ENCODE assay signal across 25 cellular contexts in genomic region chr9:120636194-120636957, GRCh38.
"Had no signal": no experiment of that assay in that cellular context is flagged by ENCODE, and none has a peak within 500 bp of the region (broad histone marks: within the 10 kb centered on the region; RNA-seq: fewer than 3 reads in every experiment).

No MANE protein-coding gene starts in this region.

- H3K4me3 ChIP-seq: hepatocyte, left ventricle myocardium inferior, lung, neural progenitor cell, ovary, right atrium auricular region, sigmoid colon, spleen, suprapubic skin, thoracic aorta, tibial artery, upper lobe of right lung had no signal

- H2AFZ ChIP-seq: hepatocyte, neural progenitor cell had no signal

- H3K27me3 Mint-ChIP-seq: naive B cell; progenitor cell of endocrine pancreas; stimulated activated naive CD8-positive, alpha-beta T cell treated with anti-CD3 and anti-CD28 coated beads, Interleukin-15, Interleukin-2, amounts not matched to agents 100 ng/mL and 50 ng/mL, for 24 hours had no signal

- H3K4me1 Mint-ChIP-seq: mesothelial cell of epicardium; naive B cell; nephron progenitor cell; neural progenitor cell; stimulated activated effector memory CD8-positive, alpha-beta T cell treated with anti-CD3 and anti-CD28 coated beads, Interleukin-12 subunit alpha, Interleukin-12 subunit beta, amount 100 ng/mL, for 72 hours had no signal

- H3K4me2 ChIP-seq: hepatocyte, neural progenitor cell had no signal

- H3K9me3 ChIP-seq: ovary, sigmoid colon, suprapubic skin, thoracic aorta, tibial artery had no signal

- H3K27ac ChIP-seq: hepatocyte, left ventricle myocardium inferior, neural progenitor cell, ovary, right atrium auricular region, sigmoid colon, spleen, suprapubic skin, thoracic aorta, tibial artery, upper lobe of right lung had no signal

- H3K4me3 Mint-ChIP-seq: mesothelial cell of epicardium; natural killer cell; nephron progenitor cell; neural progenitor cell; stimulated activated effector memory CD8-positive, alpha-beta T cell treated with anti-CD3 and anti-CD28 coated beads, Interleukin-12 subunit alpha, Interleukin-12 subunit beta, amount 100 ng/mL, for 72 hours; stimulated activated naive CD8-positive, alpha-beta T cell treated with anti-CD3 and anti-CD28 coated beads, Interleukin-15, Interleukin-2, amounts not matched to agents 100 ng/mL and 50 ng/mL, for 24 hours had no signal

- DNase-seq: islet precursor cell; left ventricle myocardium inferior; mesendoderm; naive B cell; natural killer cell; nephron progenitor cell; ovary; sigmoid colon; small intestine; spleen; stimulated activated CD4-positive, alpha-beta T cell treated with anti-CD3 and anti-CD28 coated beads, Interleukin-4, amount 100 ng/mL, for 24 hours; stimulated activated naive CD4-positive, alpha-beta T cell; tibial artery; trophoblast cell; upper lobe of right lung had no signal

- H3K9ac ChIP-seq: neural progenitor cell had no signal

- H3K27me3 ChIP-seq: hepatocyte, neural progenitor cell, ovary, right atrium auricular region, sigmoid colon, spleen, suprapubic skin, tibial artery, upper lobe of right lung had no signal

- H3K27ac Mint-ChIP-seq: mesothelial cell of epicardium; naive B cell; natural killer cell; nephron progenitor cell; neural progenitor cell; progenitor cell of endocrine pancreas; stimulated activated effector memory CD8-positive, alpha-beta T cell treated with anti-CD3 and anti-CD28 coated beads, Interleukin-12 subunit alpha, Interleukin-12 subunit beta, amount 100 ng/mL, for 72 hours; stimulated activated naive CD8-positive, alpha-beta T cell treated with anti-CD3 and anti-CD28 coated beads, Interleukin-15, Interleukin-2, amounts not matched to agents 100 ng/mL and 50 ng/mL, for 24 hours had no signal

- H3K4me1 ChIP-seq: left ventricle myocardium inferior, neural progenitor cell, right atrium auricular region, sigmoid colon, spleen, suprapubic skin, tibial artery, upper lobe of right lung had no signal

- H3K36me3 ChIP-seq: left ventricle myocardium inferior, ovary, right atrium auricular region, sigmoid colon, thoracic aorta, tibial artery, upper lobe of right lung had no signal

- H3K36me3 Mint-ChIP-seq: stimulated activated effector memory CD8-positive, alpha-beta T cell treated with anti-CD3 and anti-CD28 coated beads, Interleukin-12 subunit alpha, Interleukin-12 subunit beta, amount 100 ng/mL, for 72 hours had no signal

- ATAC-seq: natural killer cell; stimulated activated effector memory CD8-positive, alpha-beta T cell treated with anti-CD3 and anti-CD28 coated beads, Interleukin-12 subunit alpha, Interleukin-12 subunit beta, amount 100 ng/mL, for 72 hours; upper lobe of right lung had no signal
